In the genomic region with DNA sequence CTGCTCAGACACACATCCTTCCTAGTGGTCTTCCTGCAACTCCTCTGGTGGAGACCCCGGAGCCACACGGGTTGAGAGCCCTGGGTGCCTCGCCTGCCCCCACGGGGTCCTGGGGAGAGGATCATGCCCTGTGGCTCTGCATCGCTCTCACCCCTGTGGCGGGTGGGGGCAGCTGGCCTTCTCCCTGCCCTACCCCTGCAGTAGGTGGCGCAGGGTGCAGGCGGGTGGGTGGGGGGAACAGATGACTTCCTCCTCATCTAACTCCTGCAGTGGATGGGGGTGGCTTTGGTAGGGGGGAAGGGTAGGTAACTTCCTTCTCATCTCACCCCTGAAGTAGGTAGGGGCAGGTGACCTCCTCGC, we compare ENCODE assay signal across 11 cellular contexts. TPM values are rescaled to one million over a fixed set of nuclear protein-coding genes. Genes with fewer than 3 reads are reported as not detected.
A peak's percentile ranks its signal among the peaks of the same experiment; 100 is the strongest.
DNase-seq lines count a peak whose midpoint lies in the region; ATAC-seq and TF ChIP-seq lines count a peak whose summit lies in the region.
"Had no signal": no experiment of that assay in that cellular context is flagged by ENCODE, and none has a peak within 500 bp of the region (broad histone marks: within the 10 kb centered on the region; RNA-seq: fewer than 3 reads in every experiment).

No MANE protein-coding gene starts in this region.

- H3K4me1 Mint-ChIP-seq in central memory CD8-positive, alpha-beta T cell, result peaks cover 77% of the 10 kb centered on the region

- H3K27me3 ChIP-seq in right atrium auricular region (no peaks in the 10 kb centered on the region), ovary (no peaks in the 10 kb centered on the region), vagina (no peaks in the 10 kb centered on the region)

- H3K36me3 ChIP-seq in right atrium auricular region, result no peaks in the 10 kb centered on the region
- H3K36me3 ChIP-seq in ovary, result no peaks in the 10 kb centered on the region
- no peaks in the 10 kb centered on the region for H3K36me3 ChIP-seq in vagina

- TF ChIP-seq POLR2A in ovary (IDR thresholded peaks at IDR 0.05) (no peak), vagina (IDR thresholded peaks at IDR 0.05) (no peak)

- peak overlapping the region; percentile 38 for H3K4me3 Mint-ChIP-seq in central memory CD8-positive, alpha-beta T cell

- H3K9me3 ChIP-seq in right atrium auricular region (no peaks in the 10 kb centered on the region), ovary (no peaks in the 10 kb centered on the region), vagina (no peaks in the 10 kb centered on the region)

- peak overlapping the region; percentile 95 for H3K27ac Mint-ChIP-seq in central memory CD8-positive, alpha-beta T cell (ENCODE audit: low read depth)

- ATAC-seq in Right ventricle myocardium superior (ENCODE audit: poor library complexity) (no peak), GM21367 (IDR thresholded peaks at IDR 0.05; ENCODE audit: unreplicated experiment) (no peak)
- no peak for ATAC-seq in central memory CD8-positive, alpha-beta T cell (replicated peaks; ENCODE audit: extremely low read depth, poor library complexity, severe bottlenecking)

- intact Hi-C loops in Right ventricle myocardium superior (cut with DNase I), result no loop called here
- intact Hi-C loops in ovary (cut with DNase I), result loop anchor here in 2 of 4 donors (5.0 kb wide), 2 partner anchors 37 to 42 kb away; a partner anchor contains a TSS
- intact Hi-C loops in vagina (cut with DNase I), result no loop called here

- no peaks in the 10 kb centered on the region for H3K27me3 Mint-ChIP-seq in central memory CD8-positive, alpha-beta T cell

- H3K9me3 Mint-ChIP-seq in central memory CD8-positive, alpha-beta T cell, result no peaks in the 10 kb centered on the region

- WGBS in ovary, 3 donors, result 83 to 94% (median 91%) methylated on average over 8 to 9 of the region's 9 CpGs

- no peak for TF ChIP-seq EP300 in ovary (IDR thresholded peaks at IDR 0.05)

- DNase-seq in right atrium auricular region (ENCODE audit: low spot score) (no peak), Right ventricle myocardium superior (no peak), ovary (no peak), vagina (ENCODE audit: extremely low spot score in 2 of 2) (no peak), NCI-H1092 treated with DMSO at 0.1 percent for 48 hours (lab: John Stamatoyannopoulos, UW) (no peak), epidermal melanocyte (ENCODE audit: insufficient read length, low spot score) (no peak)
- DNase-seq in central memory CD8-positive, alpha-beta T cell (ENCODE audit: low spot score in 2 of 2), result no peak
- DNase-seq: effector CD8-positive, alpha-beta T cell; glutamatergic neuron; NCI-H2171 had no signal

- H3K4me1 ChIP-seq in right atrium auricular region, result peaks cover 0 to 75% of the 10 kb centered on the region in 2 donors
- H3K4me1 ChIP-seq in ovary (ENCODE audit: insufficient read depth), result peaks cover 29% of the 10 kb centered on the region
- peaks cover 86% of the 10 kb centered on the region for H3K4me1 ChIP-seq in vagina

- H3K4me3 ChIP-seq in right atrium auricular region (no peak overlapping the region), ovary (no peak overlapping the region), vagina (no peak overlapping the region)

- H3K36me3 Mint-ChIP-seq in central memory CD8-positive, alpha-beta T cell (ENCODE audit: insufficient read depth), result peaks cover 15% of the 10 kb centered on the region

- H3K27ac ChIP-seq in right atrium auricular region, result peak overlapping the region; percentile 71 to 81
- peak overlapping the region; percentile 81 to 84 for H3K27ac ChIP-seq in ovary
- peak overlapping the region; percentile 89 for H3K27ac ChIP-seq in vagina

- TF ChIP-seq CTCF in right atrium auricular region (IDR thresholded peaks at IDR 0.05) (no peak), ovary (IDR thresholded peaks at IDR 0.05) (no peak), vagina (IDR thresholded peaks at IDR 0.05) (no peak)

RNA-seq across cellular contexts. Expression of a gene that starts 38.6 kb away (rescaled TPM):
- total RNA-seq in right atrium auricular region (10 to 100 TPM; 14.5 to 19.4 TPM), Right ventricle myocardium superior (24.0 TPM), ovary (100 to 1,000 TPM in 1 of 7 donors, 10 to 100 TPM in 6; 28.5 to 109 (median 69.0) TPM), vagina (23.3 TPM)
- 10 to 100 TPM; 27.9 to 51.8 TPM for polyA plus RNA-seq in ovary

RNA-seq across cellular contexts. Expression of a gene that starts 40.2 kb away (rescaled TPM):
- total RNA-seq in right atrium auricular region, result 10 to 100 TPM; 16.7 to 33.9 TPM
- 81.5 TPM for total RNA-seq in Right ventricle myocardium superior
- 10 to 100 TPM; 15.4 to 55.7 (median 32.6) TPM for total RNA-seq in ovary
- polyA plus RNA-seq in ovary, result 10 to 100 TPM; 19.8 to 28.4 TPM
- total RNA-seq in vagina, result 16.0 TPM
